8 cellular contexts compared by ENCODE assay signal in the genomic region with DNA sequence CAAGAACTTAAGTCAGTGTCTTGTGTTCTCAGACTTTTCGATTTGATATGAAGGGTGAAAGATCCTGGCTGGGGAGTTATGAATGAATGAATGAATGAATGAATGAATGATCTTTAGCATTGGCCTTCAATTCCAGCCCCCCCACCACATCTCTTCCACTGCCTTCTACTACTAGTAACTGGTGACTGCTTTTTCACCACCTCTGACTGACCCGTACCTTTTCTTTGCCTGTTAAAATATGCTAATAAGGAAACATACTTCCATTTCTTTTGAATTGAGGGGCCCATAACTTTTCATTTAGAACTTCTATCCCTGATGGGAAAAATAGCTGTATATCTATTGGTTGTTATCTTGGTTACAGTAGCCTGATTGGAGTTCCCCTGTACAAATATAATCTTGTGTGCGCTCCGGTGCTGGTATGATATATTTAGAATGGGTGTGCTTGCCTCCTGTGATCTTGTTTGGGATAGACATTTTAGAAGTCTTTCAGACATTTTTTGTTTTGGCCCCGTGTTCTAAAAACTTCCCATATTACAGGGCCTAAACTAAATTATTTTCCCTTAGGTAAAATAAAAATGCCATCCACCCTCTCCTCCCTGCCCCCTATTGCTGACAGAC. TPM values are rescaled to one million over a fixed set of nuclear protein-coding genes. Genes with fewer than 3 reads are reported as not detected.
A peak's percentile ranks its signal among the peaks of the same experiment; 100 is the strongest.
DNase-seq lines count a peak whose midpoint lies in the region; ATAC-seq and TF ChIP-seq lines count a peak whose summit lies in the region.

No MANE protein-coding gene starts in this region.

- WGBS in liver: 56% methylated on average over 5 of the region's 5 CpGs
- WGBS in thyroid gland, 2 donors: 74 to 76% methylated on average over 5 of the region's 5 CpGs

- H3K9me3 Mint-ChIP-seq in activated T-cell treated with anti-CD3 and anti-CD28 coated beads, Interleukin-2, amount 50 U/mL, for 4 hours: no peaks in the 10 kb centered on the region
- H3K9me3 Mint-ChIP-seq in activated T-helper 17 cell treated with anti-CD3 and anti-CD28 coated beads, Interleukin-2, amount 50 U/mL, for 72 hours: no peaks in the 10 kb centered on the region

- TF ChIP-seq POLR2A in thyroid gland (IDR thresholded peaks at IDR 0.05): no peak

- intact Hi-C loops in thyroid gland (cut with DNase I): loop anchor here (10.0 kb wide), 1 partner anchor 49 kb away; no protein-coding TSS in a partner anchor

- peaks cover 48% of the 10 kb centered on the region for H3K4me1 Mint-ChIP-seq in activated T-cell treated with anti-CD3 and anti-CD28 coated beads, Interleukin-2, amount 50 U/mL, for 4 hours (ENCODE audit: low read depth)
- peaks cover 41% of the 10 kb centered on the region for H3K4me1 Mint-ChIP-seq in activated T-helper 17 cell treated with anti-CD3 and anti-CD28 coated beads, Interleukin-2, amount 50 U/mL, for 72 hours

- peak overlapping the region; percentile 46 for H3K4me3 Mint-ChIP-seq in activated T-cell treated with anti-CD3 and anti-CD28 coated beads, Interleukin-2, amount 50 U/mL, for 4 hours
- peak overlapping the region; percentile 88 for H3K4me3 Mint-ChIP-seq in activated T-helper 17 cell treated with anti-CD3 and anti-CD28 coated beads, Interleukin-2, amount 50 U/mL, for 72 hours

- H3K27me3 ChIP-seq in liver (ENCODE audit: control insufficient read depth in 4 of 4, insufficient read depth in 4 of 4, low read length in 3 of 4) (no peaks in the 10 kb centered on the region), thyroid gland (no peaks in the 10 kb centered on the region)

- H3K27ac ChIP-seq in liver (ENCODE audit: low read depth in 1 of 2, low read length in 2 of 2): peak overlapping the region; percentile 48 to 62
- H3K27ac ChIP-seq in thyroid gland: peak overlapping the region in 2 of 3 donors; percentile 46 to 56

- no peak overlapping the region for H3K9ac ChIP-seq in liver (ENCODE audit: low read depth in 1 of 2, low read length in 2 of 2)

- no peak for TF ChIP-seq RAD21 in liver (IDR thresholded peaks at IDR 0.05)

- TF ChIP-seq CTCF in liver (IDR thresholded peaks at IDR 0.05; ENCODE audit: low read depth, low read length, missing input control) (no peak), thyroid gland (IDR thresholded peaks at IDR 0.05) (no peak)

- H3K36me3 ChIP-seq in liver (ENCODE audit: control insufficient read depth in 4 of 4, insufficient read depth in 3 of 4, low read depth in 1 of 4, low read length in 3 of 4) (peaks cover 0 to 5% (median 0%) of the 10 kb centered on the region in 4 donors), thyroid gland (no peaks in the 10 kb centered on the region)

- no peak for ATAC-seq in activated T-cell treated with anti-CD3 and anti-CD28 coated beads, Interleukin-2, amount 50 U/mL, for 4 hours
- ATAC-seq in activated T-helper 17 cell treated with anti-CD3 and anti-CD28 coated beads, Interleukin-2, amount 50 U/mL, for 72 hours (replicated peaks): no peak
- ATAC-seq in GM19328 (IDR thresholded peaks at IDR 0.05; ENCODE audit: unreplicated experiment): no peak

- H3K27ac Mint-ChIP-seq in activated T-helper 17 cell treated with anti-CD3 and anti-CD28 coated beads, Interleukin-2, amount 50 U/mL, for 72 hours: peak overlapping the region; percentile 98

- H3K27me3 Mint-ChIP-seq in activated T-cell treated with anti-CD3 and anti-CD28 coated beads, Interleukin-2, amount 50 U/mL, for 4 hours (ENCODE audit: low read depth): no peaks in the 10 kb centered on the region
- no peaks in the 10 kb centered on the region for H3K27me3 Mint-ChIP-seq in activated T-helper 17 cell treated with anti-CD3 and anti-CD28 coated beads, Interleukin-2, amount 50 U/mL, for 72 hours

- no peaks in the 10 kb centered on the region for H3K36me3 Mint-ChIP-seq in activated T-cell treated with anti-CD3 and anti-CD28 coated beads, Interleukin-2, amount 50 U/mL, for 4 hours (ENCODE audit: insufficient read depth)
- peaks cover 34% of the 10 kb centered on the region for H3K36me3 Mint-ChIP-seq in activated T-helper 17 cell treated with anti-CD3 and anti-CD28 coated beads, Interleukin-2, amount 50 U/mL, for 72 hours (ENCODE audit: low read depth)

- H3K9me3 ChIP-seq in liver (ENCODE audit: control insufficient read depth in 4 of 4, low read length in 3 of 4): no peaks in the 10 kb centered on the region
- H3K9me3 ChIP-seq in thyroid gland: no peaks in the 10 kb centered on the region

- DNase-seq in activated T-cell treated with anti-CD3 and anti-CD28 coated beads, Interleukin-2, amount 50 U/mL, for 4 hours: no peak
- DNase-seq in activated T-cell treated with anti-CD3 and anti-CD28 coated beads for 4 hours: no peak
- DNase-seq in thyroid gland: no peak
- no peak for DNase-seq in DMS53 treated with DMSO at 0.1 percent for 48 hours (lab: John Stamatoyannopoulos, UW; ENCODE audit: unreplicated experiment)
- DNase-seq in NCI-H524 (lab: John Stamatoyannopoulos, UW): no peak

- H3K4me1 ChIP-seq in liver (ENCODE audit: control insufficient read depth in 4 of 4, insufficient read depth in 4 of 4, low read length in 3 of 4) (peaks cover 5 to 25% (median 14%) of the 10 kb centered on the region in 4 donors), thyroid gland (peaks cover 23 to 58% of the 10 kb centered on the region in 2 donors)

- H3K4me3 ChIP-seq in liver (ENCODE audit: low read depth in 1 of 3, low read length in 3 of 3) (no peak overlapping the region), thyroid gland (replicated peaks in 1 of 3) (no peak overlapping the region)

TF ChIP-seq in liver, 16 proteins besides CTCF, POLR2A, EP300 and RAD21:
- TF ChIP-seq FOXA1 (IDR thresholded peaks at IDR 0.05): no peak
- TF ChIP-seq TAF1 (conservative IDR thresholded peaks at IDR 0.05): no peak
- TF ChIP-seq, protein P1, sequence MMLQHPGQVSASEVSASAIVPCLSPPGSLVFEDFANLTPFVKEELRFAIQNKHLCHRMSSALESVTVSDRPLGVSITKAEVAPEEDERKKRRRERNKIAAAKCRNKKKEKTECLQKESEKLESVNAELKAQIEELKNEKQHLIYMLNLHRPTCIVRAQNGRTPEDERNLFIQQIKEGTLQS (IDR thresholded peaks at IDR 0.05): no peak
- no peak for TF ChIP-seq RXRA (IDR thresholded peaks at IDR 0.05)
- TF ChIP-seq HNF4A (conservative IDR thresholded peaks at IDR 0.05): no peak
- no peak for TF ChIP-seq YY1 (IDR thresholded peaks at IDR 0.05)
- TF ChIP-seq, protein P2, sequence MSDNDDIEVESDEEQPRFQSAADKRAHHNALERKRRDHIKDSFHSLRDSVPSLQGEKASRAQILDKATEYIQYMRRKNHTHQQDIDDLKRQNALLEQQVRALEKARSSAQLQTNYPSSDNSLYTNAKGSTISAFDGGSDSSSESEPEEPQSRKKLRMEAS (IDR thresholded peaks at IDR 0.05): no peak
- no peak for TF ChIP-seq EGR1 (IDR thresholded peaks at IDR 0.05; ENCODE audit: low read depth in 2 of 2)
- TF ChIP-seq FOXA2 (IDR thresholded peaks at IDR 0.05): no peak
- TF ChIP-seq SP1 (IDR thresholded peaks at IDR 0.05): no peak
- TF ChIP-seq, protein P3, sequence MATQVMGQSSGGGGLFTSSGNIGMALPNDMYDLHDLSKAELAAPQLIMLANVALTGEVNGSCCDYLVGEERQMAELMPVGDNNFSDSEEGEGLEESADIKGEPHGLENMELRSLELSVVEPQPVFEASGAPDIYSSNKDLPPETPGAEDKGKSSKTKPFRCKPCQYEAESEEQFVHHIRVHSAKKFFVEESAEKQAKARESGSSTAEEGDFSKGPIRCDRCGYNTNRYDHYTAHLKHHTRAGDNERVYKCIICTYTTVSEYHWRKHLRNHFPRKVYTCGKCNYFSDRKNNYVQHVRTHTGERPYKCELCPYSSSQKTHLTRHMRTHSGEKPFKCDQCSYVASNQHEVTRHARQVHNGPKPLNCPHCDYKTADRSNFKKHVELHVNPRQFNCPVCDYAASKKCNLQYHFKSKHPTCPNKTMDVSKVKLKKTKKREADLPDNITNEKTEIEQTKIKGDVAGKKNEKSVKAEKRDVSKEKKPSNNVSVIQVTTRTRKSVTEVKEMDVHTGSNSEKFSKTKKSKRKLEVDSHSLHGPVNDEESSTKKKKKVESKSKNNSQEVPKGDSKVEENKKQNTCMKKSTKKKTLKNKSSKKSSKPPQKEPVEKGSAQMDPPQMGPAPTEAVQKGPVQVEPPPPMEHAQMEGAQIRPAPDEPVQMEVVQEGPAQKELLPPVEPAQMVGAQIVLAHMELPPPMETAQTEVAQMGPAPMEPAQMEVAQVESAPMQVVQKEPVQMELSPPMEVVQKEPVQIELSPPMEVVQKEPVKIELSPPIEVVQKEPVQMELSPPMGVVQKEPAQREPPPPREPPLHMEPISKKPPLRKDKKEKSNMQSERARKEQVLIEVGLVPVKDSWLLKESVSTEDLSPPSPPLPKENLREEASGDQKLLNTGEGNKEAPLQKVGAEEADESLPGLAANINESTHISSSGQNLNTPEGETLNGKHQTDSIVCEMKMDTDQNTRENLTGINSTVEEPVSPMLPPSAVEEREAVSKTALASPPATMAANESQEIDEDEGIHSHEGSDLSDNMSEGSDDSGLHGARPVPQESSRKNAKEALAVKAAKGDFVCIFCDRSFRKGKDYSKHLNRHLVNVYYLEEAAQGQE (IDR thresholded peaks at IDR 0.05): no peak
- TF ChIP-seq JUND (IDR thresholded peaks at IDR 0.05): no peak
- TF ChIP-seq NR2F2 (IDR thresholded peaks at IDR 0.05): no peak

RNA-seq across cellular contexts. Expression of a gene that starts 3.4 kb away (rescaled TPM):
- 10 to 100 TPM; 16.0 to 18.2 (median 16.4) TPM for total RNA-seq in activated T-cell treated with anti-CD3 and anti-CD28 coated beads, Interleukin-2, amount 50 U/mL, for 4 hours
- total RNA-seq in activated T-helper 17 cell treated with anti-CD3 and anti-CD28 coated beads, Interleukin-2, amount 50 U/mL, for 72 hours: 10 to 100 TPM; 21.0 to 39.7 TPM
- total RNA-seq in liver: 10 to 100 TPM; 33.2 to 49.5 TPM
- 10 to 100 TPM; 52.0 to 57.3 TPM for polyA plus RNA-seq in liver
- 10 to 100 TPM; 32.8 to 43.7 (median 41.0) TPM for total RNA-seq in thyroid gland

RNA-seq across cellular contexts. Expression of a gene that starts 3.8 kb away (rescaled TPM):
- 1 to 10 TPM; 5.8 to 7.5 (median 7.3) TPM for total RNA-seq in activated T-cell treated with anti-CD3 and anti-CD28 coated beads, Interleukin-2, amount 50 U/mL, for 4 hours
- total RNA-seq in activated T-helper 17 cell treated with anti-CD3 and anti-CD28 coated beads, Interleukin-2, amount 50 U/mL, for 72 hours: 10 to 100 TPM; 14.7 to 25.0 TPM
- total RNA-seq in liver: 10 to 100 TPM in 1 of 2 donors, 1 to 10 TPM in 1; 4.9 to 16.8 TPM
- 1 to 10 TPM; 2.7 to 4.6 TPM for polyA plus RNA-seq in liver
- total RNA-seq in thyroid gland: 10 to 100 TPM; 10.3 to 13.7 (median 11.8) TPM
